14 cellular contexts compared by ENCODE assay signal in the genomic region with DNA sequence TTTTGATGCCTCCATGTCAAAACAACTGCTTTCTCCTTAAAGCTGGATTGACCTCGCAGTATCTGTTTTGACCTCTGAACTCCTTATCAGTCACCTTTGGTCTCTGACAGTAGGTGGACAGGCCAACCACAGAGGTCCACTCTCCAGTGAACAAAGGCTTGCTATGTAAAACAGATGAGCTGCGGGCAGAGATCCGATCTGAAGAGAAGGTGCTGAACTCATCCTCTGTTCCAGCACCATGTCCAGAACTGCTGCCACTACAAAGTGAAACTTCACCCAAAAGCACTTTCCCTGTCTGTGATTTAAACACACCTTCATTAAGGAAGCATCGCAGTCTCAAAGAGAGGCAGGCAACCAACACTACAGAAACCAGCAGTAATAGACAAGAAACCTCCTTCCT.
A peak's percentile ranks its signal among the peaks of the same experiment; 100 is the strongest.
DNase-seq lines count a peak whose midpoint lies in the region; ATAC-seq, FAIRE-seq and TF ChIP-seq lines count a peak whose summit lies in the region.
"Had no signal": no experiment of that assay in that cellular context is flagged by ENCODE, and none has a peak within 500 bp of the region (broad histone marks: within the 10 kb centered on the region; RNA-seq: fewer than 3 reads in every experiment).

No MANE protein-coding gene starts in this region.

- H3K4me1 Mint-ChIP-seq in naive thymus-derived CD4-positive, alpha-beta T cell: peaks cover 31 to 76% (median 58%) of the 10 kb centered on the region in 7 donors

- no peak for ATAC-seq in naive thymus-derived CD4-positive, alpha-beta T cell
- no peak for ATAC-seq in HG02588 (IDR thresholded peaks at IDR 0.05; ENCODE audit: unreplicated experiment)
- ATAC-seq: Panc1 had no signal

- H3K36me3 Mint-ChIP-seq in naive thymus-derived CD4-positive, alpha-beta T cell: peaks cover 0 to 7% (median 0%) of the 10 kb centered on the region in 5 donors

- no peaks in the 10 kb centered on the region for H3K27me3 Mint-ChIP-seq in naive thymus-derived CD4-positive, alpha-beta T cell
- H3K27me3 Mint-ChIP-seq: activated naive CD4-positive, alpha-beta T cell treated with anti-CD3 and anti-CD28 coated beads, Interleukin-2, amount 10 ng/mL, durations not matched to agents 7 days and 5 days had no signal

- H4K20me1 ChIP-seq in endothelial cell of umbilical vein (replicated peaks; ENCODE audit: control insufficient read depth, extremely low read depth, insufficient read depth, low read length): no peaks in the 10 kb centered on the region

- H3K27me3 ChIP-seq in A673 (replicated peaks; ENCODE audit: insufficient read depth, low read depth, low read length, poor library complexity): no peaks in the 10 kb centered on the region
- H3K27me3 ChIP-seq in endothelial cell of umbilical vein (ENCODE audit: control insufficient read depth in 2 of 2, insufficient read depth in 2 of 2, low read length in 2 of 2): no peaks in the 10 kb centered on the region
- no peaks in the 10 kb centered on the region for H3K27me3 ChIP-seq in naive thymus-derived CD4-positive, alpha-beta T cell (ENCODE audit: control insufficient read depth in 2 of 2, insufficient read depth in 2 of 2, low read length in 2 of 2)
- H3K27me3 ChIP-seq in esophagus squamous epithelium: no peaks in the 10 kb centered on the region
- H3K27me3 ChIP-seq: vagina had no signal

- CTCF ChIA-PET in A673 (lab: Charles Lee) (no interaction called here), endothelial cell of umbilical vein (lab: Charles Lee) (interaction anchor here (0.9 to 2.4 kb wide), 3 partner anchors 11 to 100 kb away, joined by 3 to 8 read pairs (median 8); no protein-coding TSS in a partner anchor)
- CTCF ChIA-PET in naive thymus-derived CD4-positive, alpha-beta T cell (lab: Charles Lee): interaction anchor here (1.1 kb wide), 1 partner anchor 23 kb away, joined by 3 read pairs; no protein-coding TSS in a partner anchor

- BruUV-seq in A673 (replicated peaks; lab: Mats Ljungman, UMichigan) (no TSS peak), endothelial cell of umbilical vein (replicated peaks; lab: Mats Ljungman, UMichigan) (no TSS peak)

- H3K4me1 ChIP-seq in A673 (ENCODE audit: insufficient read depth, low read length, poor library complexity, severe bottlenecking): peaks cover 50% of the 10 kb centered on the region
- peaks cover 42% of the 10 kb centered on the region for H3K4me1 ChIP-seq in endothelial cell of umbilical vein (ENCODE audit: control insufficient read depth, extremely low read depth, insufficient read depth, low read length)
- H3K4me1 ChIP-seq in naive thymus-derived CD4-positive, alpha-beta T cell (ENCODE audit: control insufficient read depth in 2 of 2, insufficient read depth in 2 of 2, low read length in 2 of 2): peaks cover 12 to 34% of the 10 kb centered on the region in 2 donors
- peaks cover 7 to 29% (median 8%) of the 10 kb centered on the region in 3 donors for H3K4me1 ChIP-seq in esophagus squamous epithelium

- H3K4me3 ChIP-seq in A673 (ENCODE audit: low read depth, low read length, poor library complexity, severe bottlenecking) (no peak overlapping the region), endothelial cell of umbilical vein (replicated peaks in 1 of 3; ENCODE audit: insufficient read depth in 1 of 3, low read depth in 1 of 3, low read length in 3 of 3) (no peak overlapping the region), esophagus squamous epithelium (no peak overlapping the region)
- no peak overlapping the region for H3K4me3 ChIP-seq in naive thymus-derived CD4-positive, alpha-beta T cell (ENCODE audit: low read length)
- H3K4me3 ChIP-seq: vagina had no signal

- FAIRE-seq in endothelial cell of umbilical vein (lab: Jason Lieb, UNC): no peak

- intact Hi-C loops in A673 (cut with micrococcal nuclease; ENCODE audit: unreplicated experiment): no loop called here
- intact Hi-C loops in endothelial cell of umbilical vein (cut with micrococcal nuclease): loop anchor here (5.0 kb wide), 1 partner anchor 58 kb away; no protein-coding TSS in a partner anchor
- intact Hi-C loops in naive thymus-derived CD4-positive, alpha-beta T cell (cut with micrococcal nuclease): loop anchor here in 1 of 2 donors (1.0 to 5.0 kb wide), 3 partner anchors 17 to 33 kb away; no protein-coding TSS in a partner anchor
- intact Hi-C loops in esophagus squamous epithelium (cut with DNase I): no loop called here

- H3K27ac ChIP-seq in A673 (ENCODE audit: low read depth, low read length, poor library complexity, severe bottlenecking) (peak overlapping the region; percentile 15), endothelial cell of umbilical vein (ENCODE audit: insufficient read depth, low read depth, low read length) (no peak overlapping the region), esophagus squamous epithelium (no peak overlapping the region)
- H3K27ac ChIP-seq in naive thymus-derived CD4-positive, alpha-beta T cell (ENCODE audit: low read depth, low read length): peak overlapping the region; percentile 33
- H3K27ac ChIP-seq: vagina had no signal

- peak overlapping the region in 7 of 10 donors; percentile 8 to 68 (median 56) for H3K4me3 Mint-ChIP-seq in naive thymus-derived CD4-positive, alpha-beta T cell
- H3K4me3 Mint-ChIP-seq: activated naive CD4-positive, alpha-beta T cell treated with anti-CD3 and anti-CD28 coated beads, Interleukin-2, amount 10 ng/mL, durations not matched to agents 7 days and 5 days had no signal

- H3K79me2 ChIP-seq in endothelial cell of umbilical vein (ENCODE audit: control insufficient read depth, insufficient read depth, low read length): peaks cover 15% of the 10 kb centered on the region

- WGBS in esophagus squamous epithelium, 2 donors: 81 to 87% methylated on average over 1 to 4 of the region's 4 CpGs

- H3K4me2 ChIP-seq in endothelial cell of umbilical vein (ENCODE audit: insufficient read depth, low read length): no peak overlapping the region

- H3K9me3 ChIP-seq in A673 (ENCODE audit: low read depth, low read length, poor library complexity, severe bottlenecking): no peaks in the 10 kb centered on the region
- H3K9me3 ChIP-seq in endothelial cell of umbilical vein (replicated peaks; ENCODE audit: control insufficient read depth, insufficient read depth, low read length): no peaks in the 10 kb centered on the region
- no peaks in the 10 kb centered on the region for H3K9me3 ChIP-seq in naive thymus-derived CD4-positive, alpha-beta T cell (ENCODE audit: control insufficient read depth in 2 of 3, low read length in 3 of 3)
- H3K9me3 ChIP-seq in esophagus squamous epithelium: no peaks in the 10 kb centered on the region
- H3K9me3 ChIP-seq: vagina had no signal

- POLR2A ChIA-PET in A673 (lab: Charles Lee; ENCODE audit: low non-redundant PET) (no interaction called here), endothelial cell of umbilical vein (lab: Charles Lee) (no interaction called here)
- POLR2A ChIA-PET in naive thymus-derived CD4-positive, alpha-beta T cell (lab: Charles Lee): interaction anchor here (0.6 to 2.8 kb wide), 3 partner anchors 18 to 35 kb away, joined by 3 to 11 read pairs (median 3); no protein-coding TSS in a partner anchor

- peak overlapping the region in 8 of 9 donors; percentile 55 to 91 (median 70) for H3K27ac Mint-ChIP-seq in naive thymus-derived CD4-positive, alpha-beta T cell
- H3K27ac Mint-ChIP-seq: activated naive CD4-positive, alpha-beta T cell treated with anti-CD3 and anti-CD28 coated beads, Interleukin-2, amount 10 ng/mL, durations not matched to agents 7 days and 5 days had no signal

- no peak for DNase-seq in A673 (ENCODE audit: low spot score)
- DNase-seq in HuH-7.5 (ENCODE audit: low spot score): peak; percentile 63
- DNase-seq in endothelial cell of umbilical vein (ENCODE audit: low read depth, low spot score): peak; percentile 12
- DNase-seq in naive thymus-derived CD4-positive, alpha-beta T cell: peak in 4 of 9 donors; percentile 18 to 28 (median 20)
- DNase-seq in central memory CD4-positive, alpha-beta T cell: no peak
- no peak for DNase-seq in SKM-1 treated with dmso at 0.1 percent for 144 hours (lab: John Stamatoyannopoulos, UW; ENCODE audit: unreplicated experiment)
- no peak for DNase-seq in esophagus squamous epithelium (lab: John Stamatoyannopoulos, UW)
- DNase-seq: activated naive CD4-positive, alpha-beta T cell treated with anti-CD3 and anti-CD28 coated beads, Interleukin-2, amount 10 ng/mL, durations not matched to agents 7 days and 5 days; H7; MV-4-11; NCI-H226 had no signal

- TF ChIP-seq CTCF in A673 (conservative IDR thresholded peaks at IDR 0.05; ENCODE audit: low read depth, low read length) (no peak), endothelial cell of umbilical vein (IDR thresholded peaks at IDR 0.05; ENCODE audit: extremely low read depth in 1 of 2, insufficient read depth in 1 of 2, low read depth in 1 of 2, low read length in 2 of 2) (no peak), esophagus squamous epithelium (IDR thresholded peaks at IDR 0.05) (no peak)

- TF ChIP-seq POLR2A in endothelial cell of umbilical vein (IDR thresholded peaks at IDR 0.05; ENCODE audit: low read depth, low read length) (no peak), esophagus squamous epithelium (IDR thresholded peaks at IDR 0.05) (no peak)

- no peak overlapping the region for H3K9ac ChIP-seq in endothelial cell of umbilical vein (replicated peaks; ENCODE audit: extremely low read depth, insufficient read depth, low read length)

- no peak overlapping the region for H2AFZ ChIP-seq in endothelial cell of umbilical vein (ENCODE audit: low read depth, low read length)

- H3K36me3 ChIP-seq in A673 (ENCODE audit: insufficient read depth, low read length, poor library complexity, severe bottlenecking) (no peaks in the 10 kb centered on the region), endothelial cell of umbilical vein (ENCODE audit: control insufficient read depth in 2 of 2, extremely low read depth in 1 of 2, insufficient read depth in 2 of 2, low read length in 2 of 2) (no peaks in the 10 kb centered on the region), esophagus squamous epithelium (no peaks in the 10 kb centered on the region)
- peaks cover 0 to 11% (median 0%) of the 10 kb centered on the region in 3 experiments for H3K36me3 ChIP-seq in naive thymus-derived CD4-positive, alpha-beta T cell (ENCODE audit: control insufficient read depth in 2 of 3, insufficient read depth in 3 of 3, low read length in 3 of 3)
- H3K36me3 ChIP-seq: vagina had no signal

- H3K9me3 Mint-ChIP-seq in naive thymus-derived CD4-positive, alpha-beta T cell: peaks cover 0 to 2% (median 0%) of the 10 kb centered on the region in 11 donors
- H3K9me3 Mint-ChIP-seq: activated naive CD4-positive, alpha-beta T cell treated with anti-CD3 and anti-CD28 coated beads, Interleukin-2, amount 10 ng/mL, durations not matched to agents 7 days and 5 days had no signal

- no peaks in the 10 kb centered on the region for H3K9me1 ChIP-seq in endothelial cell of umbilical vein (replicated peaks; ENCODE audit: control insufficient read depth, extremely low read depth, insufficient read depth, low read length)

- dilution Hi-C loops in endothelial cell of umbilical vein (cut with MboI; ENCODE audit: extremely low pct_ligation_motif_present, low sequenced_read_pairs): no loop called here

TF ChIP-seq in endothelial cell of umbilical vein, 7 proteins besides CTCF, POLR2A, EP300 and RAD21 (continues in another document):
- TF ChIP-seq MYC (IDR thresholded peaks at IDR 0.05; ENCODE audit: low read depth, low read length) (no peak), POLR2AphosphoS5 (IDR thresholded peaks at IDR 0.05; ENCODE audit: insufficient read depth, low read depth, low read length) (no peak), JUN (IDR thresholded peaks at IDR 0.05; ENCODE audit: borderline replicate concordance, insufficient read depth, insufficient read length, low read depth) (no peak)

Comparison
In these comparisons a context has a peak if more than half of its experiments do, and no peak if none do; other contexts are left out.
1. DNase-seq: peak in HuH-7.5 (single experiment) and endothelial cell of umbilical vein (single experiment); none in A673 (single experiment), central memory CD4-positive, alpha-beta T cell (single experiment), SKM-1 treated with dmso at 0.1 percent for 144 hours (single experiment) and esophagus squamous epithelium (single experiment).
2. H3K27ac ChIP-seq: peak in A673 (single experiment) and naive thymus-derived CD4-positive, alpha-beta T cell (single experiment); none in endothelial cell of umbilical vein (single experiment) and esophagus squamous epithelium (0 of 4).